ENCODE assay signal across 8 cellular contexts in the genomic region with DNA sequence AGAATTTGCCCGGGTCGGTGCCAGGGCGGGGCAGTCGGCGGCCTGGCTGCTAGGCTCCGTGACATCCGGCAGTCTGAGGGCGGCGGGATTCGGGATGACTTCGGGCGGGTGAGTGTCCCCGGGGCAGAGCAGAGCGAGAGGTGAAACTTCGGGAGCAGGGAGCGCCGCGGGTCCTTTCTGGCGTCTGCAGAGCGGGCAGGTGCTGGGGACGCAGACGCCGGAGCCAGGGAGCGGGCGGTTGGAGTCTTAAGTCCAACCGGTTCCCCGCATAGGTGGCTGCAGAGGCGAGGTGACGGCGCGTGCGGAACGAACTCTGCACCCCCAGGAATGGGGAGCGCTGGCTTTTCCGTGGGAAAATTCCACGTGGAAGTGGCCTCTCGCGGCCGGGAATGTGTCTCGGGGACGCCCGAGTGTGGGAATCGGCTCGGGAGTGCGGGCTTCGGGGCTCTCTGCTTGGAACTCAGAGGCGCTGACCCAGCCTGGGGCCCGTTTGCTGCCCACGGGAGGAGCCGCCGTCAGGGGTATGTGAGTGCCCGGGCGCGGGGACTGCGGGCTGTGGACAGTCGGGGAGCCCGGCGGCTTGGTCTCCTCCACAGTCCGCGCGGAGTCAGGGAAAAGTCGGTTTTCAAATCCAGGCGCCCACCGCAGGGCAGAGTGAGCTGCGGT. TPM values are rescaled to one million over a fixed set of nuclear protein-coding genes. Genes with fewer than 3 reads are reported as not detected.
DNase-seq lines count a peak whose midpoint lies in the region; ATAC-seq, FAIRE-seq and TF ChIP-seq lines count a peak whose summit lies in the region.

A gene with protein sequence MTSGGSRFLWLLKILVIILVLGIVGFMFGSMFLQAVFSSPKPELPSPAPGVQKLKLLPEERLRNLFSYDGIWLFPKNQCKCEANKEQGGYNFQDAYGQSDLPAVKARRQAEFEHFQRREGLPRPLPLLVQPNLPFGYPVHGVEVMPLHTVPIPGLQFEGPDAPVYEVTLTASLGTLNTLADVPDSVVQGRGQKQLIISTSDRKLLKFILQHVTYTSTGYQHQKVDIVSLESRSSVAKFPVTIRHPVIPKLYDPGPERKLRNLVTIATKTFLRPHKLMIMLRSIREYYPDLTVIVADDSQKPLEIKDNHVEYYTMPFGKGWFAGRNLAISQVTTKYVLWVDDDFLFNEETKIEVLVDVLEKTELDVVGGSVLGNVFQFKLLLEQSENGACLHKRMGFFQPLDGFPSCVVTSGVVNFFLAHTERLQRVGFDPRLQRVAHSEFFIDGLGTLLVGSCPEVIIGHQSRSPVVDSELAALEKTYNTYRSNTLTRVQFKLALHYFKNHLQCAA (plus strand): TSS at position 71 of the 666 bp plus-strand sequence. CDS start 24 bp downstream, at position 95.

- no peak within 1 kb of the TSS for H4K91ac ChIP-seq in H1 (replicated peaks; ENCODE audit: insufficient read length, low read length)
- H4K91ac ChIP-seq in neuronal stem cell (ENCODE audit: low read depth, low read length, poor library complexity), result no peak within 1 kb of the TSS

- H3K4me1 Mint-ChIP-seq in CD4-positive, alpha-beta memory T cell, result peaks cover 3 to 14% (median 8%) of the 10 kb centered on the region in 4 donors

- TF ChIP-seq CTCF in H1 (IDR thresholded peaks at IDR 0.05; ENCODE audit: control extremely low read depth in 1 of 3, insufficient read depth in 1 of 3, low read depth in 1 of 3, low read length in 3 of 3), result no peak

- H2BK20ac ChIP-seq in H1 (ENCODE audit: low read length), result no peak within 1 kb of the TSS

- H2BK5ac ChIP-seq in H1 (ENCODE audit: low read depth, low read length), result no peak within 1 kb of the TSS
- no peak within 1 kb of the TSS for H2BK5ac ChIP-seq in neuronal stem cell (ENCODE audit: low read length)

- no peaks in the 10 kb centered on the region for H3K36me3 ChIP-seq in CD4-positive, alpha-beta memory T cell (ENCODE audit: insufficient read depth, low read length)
- H3K36me3 ChIP-seq in NT2/D1 (ENCODE audit: insufficient read depth, insufficient read length, low read length) (no peaks in the 10 kb centered on the region), H1 (ENCODE audit: control insufficient read depth in 2 of 4, insufficient read depth in 4 of 4, low read length in 3 of 4) (no peaks in the 10 kb centered on the region), neuronal stem cell (replicated peaks in 1 of 2; ENCODE audit: control insufficient read depth in 2 of 2, insufficient read depth in 2 of 2, low read length in 2 of 2) (no peaks in the 10 kb centered on the region)

- H3K4me3 ChIP-seq in CD4-positive, alpha-beta memory T cell (ENCODE audit: low read length in 2 of 2), result no peak within 1 kb of the TSS
- H3K4me3 ChIP-seq in NT2/D1 (ENCODE audit: insufficient read length, low read depth) (peak within 1 kb of the TSS; percentile 64), H1 (ENCODE audit: extremely low read depth in 1 of 4, insufficient read depth in 2 of 4, low read depth in 3 of 4, low read length in 4 of 4) (peak within 1 kb of the TSS; percentile 36 to 66 (median 58)), neuronal stem cell (ENCODE audit: low read length in 2 of 2) (peak within 1 kb of the TSS in 1 of 2 donors; percentile 74)

- no peak within 1 kb of the TSS for H2BK15ac ChIP-seq in H1 (ENCODE audit: low read length)
- peak within 1 kb of the TSS; percentile 5 for H2BK15ac ChIP-seq in neuronal stem cell (ENCODE audit: low read length)

- peaks cover 36 to 44% of the 10 kb centered on the region in 2 donors for H3K27me3 Mint-ChIP-seq in CD4-positive, alpha-beta memory T cell

- CTCF ChIA-PET in CD4-positive, alpha-beta memory T cell (lab: Charles Lee; ENCODE audit: partially characterized antibody), result no interaction called here
- CTCF ChIA-PET in H1 (lab: Charles Lee; ENCODE audit: partially characterized antibody), result interaction anchor here (0.9 kb wide), 1 partner anchor 28 kb away, joined by 4 read pairs; no protein-coding TSS in a partner anchor

- 7% methylated on average over 48 of the region's 65 CpGs; no CpG with 5 or more reads in 1 of the 2 experiments for WGBS in H1 (ENCODE audit: extremely low coverage in 1 of 2, insufficient coverage in 1 of 2, insufficient read length in 1 of 2, insufficient replicate concordance in 2 of 2, low coverage in 1 of 2, low lambda C conversion rate in 2 of 2, missing lambda C conversion rate in 1 of 2), 2 experiments
- no CpG with 5 or more reads among the region's 65 CpGs for WGBS in neuronal stem cell (ENCODE audit: extremely low coverage in 2 of 2, insufficient read length in 2 of 2, insufficient replicate concordance in 1 of 2), 2 donors

- peaks cover 11% of the 10 kb centered on the region for H3K4me1 ChIP-seq in CD4-positive, alpha-beta memory T cell (ENCODE audit: insufficient read depth, low read length)
- H3K4me1 ChIP-seq in NT2/D1 (ENCODE audit: insufficient read depth, insufficient read length), result no peaks in the 10 kb centered on the region
- H3K4me1 ChIP-seq in H1 (replicated peaks in 1 of 4; ENCODE audit: control insufficient read depth in 3 of 4, insufficient read depth in 4 of 4, low read length in 3 of 4), result peaks cover 0 to 2% (median 0%) of the 10 kb centered on the region in 4 experiments; a peak in 3 of 7 replicates
- no peaks in the 10 kb centered on the region for H3K4me1 ChIP-seq in neuronal stem cell (ENCODE audit: control insufficient read depth in 2 of 2, insufficient read depth in 1 of 2, low read depth in 1 of 2, low read length in 2 of 2)

- no peaks in the 10 kb centered on the region for H3K79me1 ChIP-seq in H1 (ENCODE audit: low read depth, low read length)
- H3K79me1 ChIP-seq in neuronal stem cell (ENCODE audit: low read depth, low read length), result no peaks in the 10 kb centered on the region

- no peak within 1 kb of the TSS for H2BK12ac ChIP-seq in H1 (ENCODE audit: low read depth, low read length)
- peak within 1 kb of the TSS; percentile 58 for H2BK12ac ChIP-seq in neuronal stem cell (ENCODE audit: low read length)

- peak within 1 kb of the TSS; percentile 62 to 80 (median 71) for H3K4me3 Mint-ChIP-seq in CD4-positive, alpha-beta memory T cell

- no peaks in the 10 kb centered on the region for H3K9me3 ChIP-seq in CD4-positive, alpha-beta memory T cell (ENCODE audit: control insufficient read depth in 1 of 2, low read length in 2 of 2)
- H3K9me3 ChIP-seq in NT2/D1 (ENCODE audit: insufficient read depth, low read length) (peaks cover 33% of the 10 kb centered on the region), H1 (ENCODE audit: insufficient read depth in 2 of 2, low read depth in 1 of 2, low read length in 1 of 2) (peaks cover 9 to 20% of the 10 kb centered on the region in 2 experiments; a peak in 3 of 4 replicates), neuronal stem cell (replicated peaks in 1 of 2; ENCODE audit: control insufficient read depth in 2 of 2, insufficient read depth in 1 of 2, low read depth in 1 of 2, low read length in 2 of 2) (peaks cover 19 to 27% of the 10 kb centered on the region in 2 donors)

- no peak within 1 kb of the TSS for H3K23ac ChIP-seq in H1 (ENCODE audit: insufficient read length)
- H3K23ac ChIP-seq in neuronal stem cell (ENCODE audit: low read depth, low read length, poor library complexity), result peak within 1 kb of the TSS; percentile 91

- peaks cover 17% of the 10 kb centered on the region for H3K27me3 ChIP-seq in CD4-positive, alpha-beta memory T cell (ENCODE audit: insufficient read depth, low read length)
- H3K27me3 ChIP-seq in NT2/D1 (ENCODE audit: insufficient read depth, insufficient read length) (peaks cover 52% of the 10 kb centered on the region), H1 (replicated peaks in 1 of 4; ENCODE audit: control insufficient read depth in 3 of 4, extremely low read depth in 1 of 4, insufficient read depth in 3 of 4, low read length in 3 of 4) (peaks cover 16 to 33% (median 29%) of the 10 kb centered on the region in 4 experiments), neuronal stem cell (ENCODE audit: control insufficient read depth in 3 of 3, insufficient read depth in 3 of 3, low read depth in 1 of 3, low read length in 3 of 3) (peaks cover 14 to 66% (median 26%) of the 10 kb centered on the region in 3 experiments)

- no peak within 1 kb of the TSS for H4K5ac ChIP-seq in H1 (ENCODE audit: insufficient read length, low read depth, low read length)

- no peaks in the 10 kb centered on the region for H3K36me3 Mint-ChIP-seq in CD4-positive, alpha-beta memory T cell

- no peak within 1 kb of the TSS for H3K27ac ChIP-seq in CD4-positive, alpha-beta memory T cell (ENCODE audit: low read depth, low read length)
- H3K27ac ChIP-seq in H1 (ENCODE audit: low read depth, low read length), result no peak within 1 kb of the TSS
- H3K27ac ChIP-seq in neuronal stem cell (replicated peaks; ENCODE audit: low read length), result no peak within 1 kb of the TSS

- no peak for TF ChIP-seq RAD21 in H1 (IDR thresholded peaks at IDR 0.05 in 1 of 2, conservative IDR thresholded peaks at IDR 0.05 in 1 of 2; ENCODE audit: low read depth in 2 of 2, low read length in 2 of 2)

- no peak within 1 kb of the TSS for H3K56ac ChIP-seq in H1 (replicated peaks; ENCODE audit: insufficient read length, low read depth, low read length)

- intact Hi-C loops in CD4-positive, alpha-beta memory T cell (cut with micrococcal nuclease), result no loop called here

- H3K18ac ChIP-seq in H1 (ENCODE audit: extremely low read depth, low read length) (no peak within 1 kb of the TSS; the same call in 1 of the 2 replicates), neuronal stem cell (ENCODE audit: low read length) (peak within 1 kb of the TSS; percentile 85)

- H3K4ac ChIP-seq in H1 (replicated peaks; ENCODE audit: insufficient read length, low read depth, low read length) (no peak within 1 kb of the TSS), neuronal stem cell (ENCODE audit: low read length) (no peak within 1 kb of the TSS)

- H2AK5ac ChIP-seq in H1 (ENCODE audit: low read depth, low read length), result no peak within 1 kb of the TSS
- no peak within 1 kb of the TSS for H2AK5ac ChIP-seq in neuronal stem cell (ENCODE audit: low read depth, low read length)

- no peak for TF ChIP-seq POLR2A in H1 (IDR thresholded peaks at IDR 0.05; ENCODE audit: control extremely low read depth in 1 of 2, low read depth in 2 of 2, low read length in 2 of 2)

- H3K79me2 ChIP-seq in H1 (ENCODE audit: control insufficient read depth in 1 of 2, insufficient read depth in 2 of 2, low read length in 2 of 2), result no peaks in the 10 kb centered on the region

- peak within 1 kb of the TSS; percentile 85; the same call in 1 of the 2 replicates for H2AFZ ChIP-seq in H1 (ENCODE audit: low read length)
- peak within 1 kb of the TSS; percentile 81 for H2AFZ ChIP-seq in neuronal stem cell (ENCODE audit: low read length)

- POLR2A ChIA-PET in CD4-positive, alpha-beta memory T cell (lab: Charles Lee; ENCODE audit: partially characterized antibody), result no interaction called here
- POLR2A ChIA-PET in H1 (lab: Charles Lee; ENCODE audit: partially characterized antibody), result no interaction called here

- peak in 2 of 5 donors; percentile 6 for DNase-seq in CD4-positive, alpha-beta memory T cell
- DNase-seq in NT2/D1 (ENCODE audit: low read depth, low spot score), result no peak
- DNase-seq in H1 (ENCODE audit: low read depth in 1 of 2, low spot score in 2 of 2), result peak in 1 of 2 experiments; percentile 71
- DNase-seq in neuronal stem cell (ENCODE audit: low spot score), result no peak
- DNase-seq in NK-92 treated with Interleukin-12 subunit alpha and Interleukin-12 subunit beta, amount 100 ng/mL, for 24 hours (lab: John Stamatoyannopoulos, UW), result no peak
- DNase-seq in midbrain (lab: John Stamatoyannopoulos, UW), result no peak
- DNase-seq in NCI-H2081 (lab: John Stamatoyannopoulos, UW), result no peak

- no peak for FAIRE-seq in H1 (lab: Jason Lieb, UNC)

- ATAC-seq in HG02763 (IDR thresholded peaks at IDR 0.05; ENCODE audit: unreplicated experiment), result no peak

- no peaks in the 10 kb centered on the region for H3K9me3 Mint-ChIP-seq in CD4-positive, alpha-beta memory T cell

- H4K8ac ChIP-seq in H1 (ENCODE audit: extremely low read depth, insufficient read depth, low read length) (peak within 1 kb of the TSS; percentile 79), neuronal stem cell (ENCODE audit: low read depth, low read length) (no peak within 1 kb of the TSS)

- no peaks in the 10 kb centered on the region for H4K20me1 ChIP-seq in H1 (replicated peaks in 1 of 2; ENCODE audit: control insufficient read depth in 1 of 2, insufficient read depth in 2 of 2, low read length in 2 of 2)

- H3K27ac Mint-ChIP-seq in CD4-positive, alpha-beta memory T cell, result no peak within 1 kb of the TSS

- H3K23me2 ChIP-seq in H1 (ENCODE audit: low read depth, low read length), result peaks cover 10% of the 10 kb centered on the region; the same call in 1 of the 2 replicates

- peak within 1 kb of the TSS; percentile 77 for H3K9ac ChIP-seq in NT2/D1 (ENCODE audit: insufficient read length, low read depth)
- no peak within 1 kb of the TSS for H3K9ac ChIP-seq in H1 (replicated peaks in 1 of 4; ENCODE audit: extremely low read depth in 1 of 4, low read depth in 3 of 4, low read length in 3 of 4)
- H3K9ac ChIP-seq in neuronal stem cell (ENCODE audit: low read depth, low read length, poor library complexity), result peak within 1 kb of the TSS; percentile 77

- H3K14ac ChIP-seq in H1 (ENCODE audit: insufficient read length) (no peak within 1 kb of the TSS), neuronal stem cell (ENCODE audit: low read length) (peak within 1 kb of the TSS; percentile 82)

- H2BK120ac ChIP-seq in H1 (replicated peaks; ENCODE audit: low read depth, low read length) (no peak within 1 kb of the TSS), neuronal stem cell (ENCODE audit: low read depth, low read length) (no peak within 1 kb of the TSS)

- TF ChIP-seq EP300 in H1 (IDR thresholded peaks at IDR 0.05; ENCODE audit: borderline replicate concordance in 1 of 2, low read depth in 2 of 2, low read length in 2 of 2), result no peak

- H3K4me2 ChIP-seq in H1 (ENCODE audit: insufficient read depth in 1 of 2, low read depth in 2 of 2, low read length in 2 of 2) (peak within 1 kb of the TSS; percentile 82 to 93), neuronal stem cell (ENCODE audit: insufficient read depth, low read length, poor library complexity, severe bottlenecking) (peak within 1 kb of the TSS; percentile 98)

RNA-seq across cellular contexts. Expression of the gene that starts here (rescaled TPM):
- total RNA-seq in CD4-positive, alpha-beta memory T cell, result under 1 TPM; 0.06 TPM
- polyA plus RNA-seq in CD4-positive, alpha-beta memory T cell, result not detected
- 0.04 TPM in 1 of 2 replicates, not detected in the other for total RNA-seq in H1 (2021; fragmentation: NEBNext Ultra II Directional; extraction: Animal tissue kit (Norgen Biotek cat#: 25700))
- polyA plus RNA-seq in H1 (2011; rRNA removed), result not detected in 2 replicates
- not detected for polyA plus RNA-seq in H1 (2011; cell fraction: cytosol; rRNA removed)
- polyA plus RNA-seq in H1 (2011; cell fraction: nucleus; rRNA removed), result 0.01 TPM
- not detected in 4 replicates for polyA plus RNA-seq in H1 (2012, experiment 1 of 2)
- polyA plus RNA-seq in H1 (2012, experiment 2 of 2), result not detected
- polyA plus RNA-seq in H1 (2013, experiment 1 of 2), result 0.04 TPM
- not detected for polyA plus RNA-seq in H1 (2013, experiment 2 of 2)
- not detected in 2 replicates for polyA minus RNA-seq in H1 (2011; rRNA and poly(A)+ RNA removed)
- not detected for polyA minus RNA-seq in H1 (2011; cell fraction: cytosol; rRNA and poly(A)+ RNA removed)
- polyA minus RNA-seq in H1 (2011; cell fraction: nucleus; rRNA and poly(A)+ RNA removed), result not detected
- not detected for polyA plus RNA-seq in neuronal stem cell (2013, experiment 1 of 2)
- not detected for polyA plus RNA-seq in neuronal stem cell (2013, experiment 2 of 2)

Comparison
In these comparisons a context has a peak if more than half of its experiments do, and no peak if none do; other contexts are left out.
1. H3K4me3 ChIP-seq: peak in NT2/D1 (single experiment) and H1 (4 of 4); none in CD4-positive, alpha-beta memory T cell (0 of 2).
2. H3K9ac ChIP-seq: peak in NT2/D1 (single experiment) and neuronal stem cell (single experiment); none in H1 (0 of 4).